7 cellular contexts compared by ENCODE assay signal in the genomic region with DNA sequence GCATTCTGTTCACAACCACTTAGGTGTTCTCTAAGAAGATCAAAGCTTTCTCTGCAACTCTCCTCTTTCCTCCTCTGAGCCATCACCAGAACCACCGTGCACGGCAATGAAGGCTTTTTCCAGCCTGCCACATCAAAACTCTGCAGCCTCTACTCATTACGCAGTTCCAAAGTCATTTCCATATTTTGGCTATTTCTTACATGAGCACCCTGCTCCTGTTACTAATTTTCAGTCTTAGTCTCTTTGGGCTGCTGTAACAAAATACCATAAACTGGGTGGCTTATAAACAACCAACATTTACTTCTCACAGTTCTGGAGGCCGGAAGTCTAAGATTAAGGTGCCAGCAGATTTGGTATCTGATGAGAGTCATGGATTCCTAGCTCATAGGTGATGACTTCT.
"Had no signal": no experiment of that assay in that cellular context is flagged by ENCODE, and none has a peak within 500 bp of the region (broad histone marks: within the 10 kb centered on the region; RNA-seq: fewer than 3 reads in every experiment).

No MANE protein-coding gene starts in this region.

- H3K4me3 ChIP-seq: GM23248, HAP-1 had no signal

- H3K27ac ChIP-seq: GM23248 had no signal

- DNase-seq: GOT3, H7, KG1 had no signal

- H3K9ac ChIP-seq: GM23248 had no signal

- H3K4me1 ChIP-seq: HAP-1 had no signal

- H3K36me3 ChIP-seq: HAP-1 had no signal

- H3K9me3 ChIP-seq: HAP-1 had no signal

- ATAC-seq: HCT116 had no signal

- FAIRE-seq: HTR-8/SVneo had no signal

- H2AFZ ChIP-seq: GM23248 had no signal
